Comparison of ENCODE assay signal across 8 cellular contexts in genomic region chr9:127904888-127905728, GRCh38. TPM values are rescaled to one million over a fixed set of nuclear protein-coding genes. Genes with fewer than 3 reads are reported as not detected.
DNase-seq lines count a peak whose midpoint lies in the region; ATAC-seq and TF ChIP-seq lines count a peak whose summit lies in the region.

No MANE protein-coding gene starts in this region.

- H3K27ac ChIP-seq in colonic mucosa: peak overlapping the region; percentile 94
- H3K27ac ChIP-seq in osteoblast (ENCODE audit: low read depth, low read length): no peak overlapping the region

- DNase-seq in GM10266 (ENCODE audit: extremely low spot score) (peak; percentile 47), UCSD-AML1 (lab: John Stamatoyannopoulos, UW; ENCODE audit: unreplicated experiment) (peak; percentile 72), colonic mucosa (peak; percentile 91), osteoblast (ENCODE audit: insufficient read length, low spot score, missing footprints) (peak; percentile 78), SIG-M5 (lab: John Stamatoyannopoulos, UW) (no peak), NCI-H1092 treated with DMSO at 0.1 percent for 48 hours (lab: John Stamatoyannopoulos, UW) (no peak)

- H3K27me3 ChIP-seq in colonic mucosa (no peaks in the 10 kb centered on the region), osteoblast (ENCODE audit: insufficient read depth, low read length) (no peaks in the 10 kb centered on the region)

- intact Hi-C loops in colonic mucosa (cut with DNase I): no loop called here

- no peaks in the 10 kb centered on the region for H4K20me1 ChIP-seq in osteoblast (ENCODE audit: insufficient read depth, low read length)

- no peak overlapping the region for H2AFZ ChIP-seq in osteoblast (ENCODE audit: low read length)

- no peaks in the 10 kb centered on the region for H3K36me3 ChIP-seq in colonic mucosa
- H3K36me3 ChIP-seq in osteoblast (ENCODE audit: insufficient read depth, low read length): peaks cover 9% of the 10 kb centered on the region

- H3K9ac ChIP-seq in colonic mucosa (ENCODE audit: low read depth in 2 of 2, low read length in 2 of 2): peak overlapping the region; percentile 55 to 84

- H3K4me3 ChIP-seq in colonic mucosa: peak overlapping the region; percentile 41
- H3K4me3 ChIP-seq in osteoblast (ENCODE audit: insufficient read depth, low read length): no peak overlapping the region

- H3K9me3 ChIP-seq in colonic mucosa (no peaks in the 10 kb centered on the region), osteoblast (ENCODE audit: low read depth, low read length) (no peaks in the 10 kb centered on the region)

- H3K4me1 ChIP-seq in colonic mucosa (peaks cover 38% of the 10 kb centered on the region), osteoblast (ENCODE audit: insufficient read depth, low read length) (peaks cover 14% of the 10 kb centered on the region)

- no peak for ATAC-seq in HG03139 (IDR thresholded peaks at IDR 0.05; ENCODE audit: unreplicated experiment)
- ATAC-seq in HG03159 (IDR thresholded peaks at IDR 0.05; ENCODE audit: unreplicated experiment): no peak

- no peak overlapping the region for H3K4me2 ChIP-seq in osteoblast (ENCODE audit: insufficient read depth, low read length)

- no peaks in the 10 kb centered on the region for H3K79me2 ChIP-seq in osteoblast (ENCODE audit: insufficient read depth, low read length)

- no peak for TF ChIP-seq CTCF in GM10266 (IDR thresholded peaks at IDR 0.05; ENCODE audit: control insufficient read depth, insufficient read depth, low read depth, missing control alignments)
- no peak for TF ChIP-seq CTCF in colonic mucosa (IDR thresholded peaks at IDR 0.05)
- TF ChIP-seq CTCF in osteoblast (IDR thresholded peaks at IDR 0.05; ENCODE audit: extremely low read depth, low read depth, low read length): no peak

RNA-seq across cellular contexts. Expression of gene ST6GALNAC6, which starts 5.7 kb away (rescaled TPM):
- total RNA-seq in colonic mucosa (100 to 1,000 TPM; 251 to 279 TPM), osteoblast (52.7 and 53.2 TPM in 2 replicates)

RNA-seq across cellular contexts. Expression of gene ST6GALNAC4, which starts 11.7 kb away (rescaled TPM):
- 10 to 100 TPM; 25.4 to 66.5 TPM for total RNA-seq in colonic mucosa
- total RNA-seq in osteoblast: 29.5 and 33.7 TPM in 2 replicates

RNA-seq across cellular contexts. Expression of gene PIP5KL1, which starts 25.5 kb away (rescaled TPM):
- total RNA-seq in colonic mucosa (under 1 TPM; 0.85 to 0.89 TPM), osteoblast (2.2 and 3.5 TPM in 2 replicates)

RNA-seq across cellular contexts. Expression of gene AK1, which starts 27.6 kb away (rescaled TPM):
- total RNA-seq in colonic mucosa: 100 to 1,000 TPM; 159 to 166 TPM
- total RNA-seq in osteoblast: 100 and 106 TPM in 2 replicates

RNA-seq across cellular contexts. Expression of gene DPM2, which starts 32.5 kb away (rescaled TPM):
- total RNA-seq in colonic mucosa: 10 to 100 TPM; 25.7 to 38.9 TPM
- 10.1 and 11.5 TPM in 2 replicates for total RNA-seq in osteoblast

Comparison
In these comparisons a context has a peak if more than half of its experiments do, and no peak if none do; other contexts are left out.
1. DNase-seq: peak in GM10266 (single experiment), UCSD-AML1 (single experiment), colonic mucosa (single experiment) and osteoblast (single experiment); none in SIG-M5 (single experiment) and NCI-H1092 treated with DMSO at 0.1 percent for 48 hours (single experiment).